ENCODE assay signal across 26 cellular contexts in genomic region chr16:53625221-53625620, GRCh38.
DNase-seq lines count a peak whose midpoint lies in the region; ATAC-seq and TF ChIP-seq lines count a peak whose summit lies in the region.
"Had no signal": no experiment of that assay in that cellular context is flagged by ENCODE, and none has a peak within 500 bp of the region (broad histone marks: within the 10 kb centered on the region; RNA-seq: fewer than 3 reads in every experiment).

No MANE protein-coding gene starts in this region.

- TF ChIP-seq EP300 in SK-N-SH (IDR thresholded peaks at IDR 0.05; ENCODE audit: borderline replicate concordance in 1 of 2, low read depth in 1 of 2, low read length in 1 of 2): no peak

- H4K20me1 ChIP-seq in SK-N-SH (ENCODE audit: insufficient read depth): no peaks in the 10 kb centered on the region
- H4K20me1 ChIP-seq: BLaER1 had no signal

- H3F3A ChIP-seq in SK-N-SH (replicated peaks; ENCODE audit: insufficient read depth): peaks cover 3% of the 10 kb centered on the region

- no peaks in the 10 kb centered on the region for H3K79me2 ChIP-seq in SK-N-SH (ENCODE audit: insufficient read depth)

- H3K4me3 Mint-ChIP-seq in stimulated activated memory B cell treated with anti-CD40 and anti-IgM and Interleukin-4, amounts not matched to agents 10 μg/mL and 1 μg/mL and 100 μg/mL, for 72 hours: no peak overlapping the region
- H3K4me3 Mint-ChIP-seq: CD14-positive monocyte; CD4-positive, alpha-beta memory T cell; CD4-positive, CD25-positive, alpha-beta regulatory T cell; CD8-positive, alpha-beta memory T cell had no signal

- DNase-seq in SK-N-SH: peak; percentile 26
- DNase-seq in H7: peak; percentile 20
- DNase-seq in HT-29 (ENCODE audit: low spot score): no peak
- DNase-seq in posterior vena cava (ENCODE audit: low spot score): no peak
- DNase-seq: 8988T; ACHN; BE2C; C1 segment of cervical spinal cord; Caco-2; Calu3; CD4-positive, alpha-beta memory T cell; CD4-positive, CD25-positive, alpha-beta regulatory T cell; CD8-positive, alpha-beta memory T cell; DMS 273 treated with DMSO at 0.1 percent for 48 hours; DMS153; DMS53; DMS79; DND-41; EL; GDM1 had no signal

- H3K27me3 ChIP-seq in SK-N-SH (ENCODE audit: insufficient read depth) (no peaks in the 10 kb centered on the region), H7 (ENCODE audit: control insufficient read depth, insufficient read depth, low read length) (no peaks in the 10 kb centered on the region)
- H3K27me3 ChIP-seq: BE2C, BLaER1 had no signal

- POLR2A ChIA-PET in SK-N-SH (lab: Yijun Ruan, JAX): no interaction called here

- no peak for TF ChIP-seq RAD21 in SK-N-SH (IDR thresholded peaks at IDR 0.05; ENCODE audit: low read length)

- no peak for TF ChIP-seq CTCF in SK-N-SH (IDR thresholded peaks at IDR 0.05)
- TF ChIP-seq CTCF in 22Rv1 (IDR thresholded peaks at IDR 0.05): no peak

- H3K27me3 Mint-ChIP-seq in stimulated activated memory B cell treated with anti-CD40 and anti-IgM and Interleukin-4, amounts not matched to agents 10 μg/mL and 1 μg/mL and 100 μg/mL, for 72 hours: no peaks in the 10 kb centered on the region
- H3K27me3 Mint-ChIP-seq: CD4-positive, alpha-beta memory T cell; CD4-positive, CD25-positive, alpha-beta regulatory T cell; CD8-positive, alpha-beta memory T cell had no signal

- ATAC-seq in SK-N-SH treated with all-trans-retinoic acid at 6 μM for 48 hours: no peak
- ATAC-seq in stimulated activated memory B cell treated with anti-CD40 and anti-IgM and Interleukin-4, amounts not matched to agents 10 μg/mL and 1 μg/mL and 100 μg/mL, for 72 hours: peak; percentile 82
- ATAC-seq: GM12878 had no signal

- no peaks in the 10 kb centered on the region for H3K4me1 ChIP-seq in SK-N-SH (ENCODE audit: control insufficient read depth in 1 of 2, insufficient read depth in 2 of 2, low read depth in 1 of 2, low read length in 1 of 2)

- H3K27ac ChIP-seq in SK-N-SH (ENCODE audit: low read depth in 2 of 2, low read length in 1 of 2) (no peak overlapping the region), 22Rv1 (peak overlapping the region; percentile 96)
- H3K27ac ChIP-seq: BLaER1 had no signal

- H3K27ac Mint-ChIP-seq in stimulated activated memory B cell treated with anti-CD40 and anti-IgM and Interleukin-4, amounts not matched to agents 10 μg/mL and 1 μg/mL and 100 μg/mL, for 72 hours: no peak overlapping the region
- H3K27ac Mint-ChIP-seq: CD14-positive monocyte; CD4-positive, alpha-beta memory T cell; CD4-positive, CD25-positive, alpha-beta regulatory T cell had no signal

- no peaks in the 10 kb centered on the region for H3K9me3 ChIP-seq in SK-N-SH
- H3K9me3 ChIP-seq: BE2C, Caco-2 had no signal

- no peaks in the 10 kb centered on the region for H3K4me1 Mint-ChIP-seq in stimulated activated memory B cell treated with anti-CD40 and anti-IgM and Interleukin-4, amounts not matched to agents 10 μg/mL and 1 μg/mL and 100 μg/mL, for 72 hours
- H3K4me1 Mint-ChIP-seq: CD14-positive monocyte; CD4-positive, alpha-beta memory T cell; CD8-positive, alpha-beta memory T cell had no signal

- intact Hi-C loops in posterior vena cava (cut with DNase I): no loop called here

- H3K4me2 ChIP-seq in SK-N-SH: no peak overlapping the region
- H3K4me2 ChIP-seq: BLaER1 had no signal

- H3K36me3 ChIP-seq in SK-N-SH (replicated peaks in 1 of 2; ENCODE audit: control insufficient read depth in 1 of 2, insufficient read depth in 2 of 2, low read length in 1 of 2): peaks cover 3 to 6% of the 10 kb centered on the region in 2 experiments
- H3K36me3 ChIP-seq in H7 (replicated peaks; ENCODE audit: control insufficient read depth, insufficient read depth, low read length): no peaks in the 10 kb centered on the region; the same call in 1 of the 2 replicates
- H3K36me3 ChIP-seq: BE2C had no signal

- no peaks in the 10 kb centered on the region for H3K9me2 ChIP-seq in SK-N-SH

- H3K9ac ChIP-seq in SK-N-SH: no peak overlapping the region
- H3K9ac ChIP-seq: BLaER1 had no signal

- no peak overlapping the region for H2AFZ ChIP-seq in SK-N-SH (ENCODE audit: low read depth)

- H3K4me3 ChIP-seq in SK-N-SH (ENCODE audit: low read depth in 2 of 2, low read length in 1 of 2): no peak overlapping the region
- no peak overlapping the region for H3K4me3 ChIP-seq in H7 (ENCODE audit: insufficient read depth, low read depth, low read length)
- H3K4me3 ChIP-seq: BLaER1, GM12878 had no signal

- no peaks in the 10 kb centered on the region for H3K9me3 Mint-ChIP-seq in stimulated activated memory B cell treated with anti-CD40 and anti-IgM and Interleukin-4, amounts not matched to agents 10 μg/mL and 1 μg/mL and 100 μg/mL, for 72 hours
- H3K9me3 Mint-ChIP-seq: CD8-positive, alpha-beta memory T cell had no signal

- CTCF ChIA-PET in SK-N-SH (lab: Yijun Ruan, JAX): no interaction called here

- WGBS in SK-N-SH (ENCODE audit: low lambda C conversion rate): 94% methylated on average over 11 of the region's 29 CpGs

- no peaks in the 10 kb centered on the region for H3K36me3 Mint-ChIP-seq in stimulated activated memory B cell treated with anti-CD40 and anti-IgM and Interleukin-4, amounts not matched to agents 10 μg/mL and 1 μg/mL and 100 μg/mL, for 72 hours
- H3K36me3 Mint-ChIP-seq: CD14-positive monocyte; CD4-positive, CD25-positive, alpha-beta regulatory T cell had no signal

TF ChIP-seq in SK-N-SH, 30 proteins besides CTCF, POLR2A, EP300 and RAD21:
- TF ChIP-seq RCOR1 (IDR thresholded peaks at IDR 0.05; ENCODE audit: low read length): no peak

TF ChIP-seq in SK-N-SH treated with all-trans-retinoic acid at 6 μM for 48 hours, 23 proteins besides CTCF, POLR2A, EP300 and RAD21:
- TF ChIP-seq ZNF8 (CRISPR knock-in tag; IDR thresholded peaks at IDR 0.05): no peak
- TF ChIP-seq GLIS3 (CRISPR knock-in tag; IDR thresholded peaks at IDR 0.05): no peak
- TF ChIP-seq OSR1 (CRISPR knock-in tag; IDR thresholded peaks at IDR 0.05): no peak
- TF ChIP-seq CREB5 (CRISPR knock-in tag; IDR thresholded peaks at IDR 0.05; ENCODE audit: low read depth): no peak
- no peak for TF ChIP-seq ZFP3 (CRISPR knock-in tag; IDR thresholded peaks at IDR 0.05)
- no peak for TF ChIP-seq ARNTL (CRISPR knock-in tag; IDR thresholded peaks at IDR 0.05; ENCODE audit: borderline replicate concordance, low read depth)
- TF ChIP-seq TOX (CRISPR knock-in tag; IDR thresholded peaks at IDR 0.05; ENCODE audit: borderline replicate concordance): no peak
- no peak for TF ChIP-seq ZNF565 (CRISPR knock-in tag; conservative IDR thresholded peaks at IDR 0.05; ENCODE audit: low read depth)
- TF ChIP-seq ZFP30 (CRISPR knock-in tag; IDR thresholded peaks at IDR 0.05): no peak
TF ChIP-seq in SK-N-SH treated with all-trans-retinoic acid at 6 μM for 48 hours: peak in this region for 0.

Comparison
In these comparisons a context has a peak if more than half of its experiments do, and no peak if none do; other contexts are left out.
1. DNase-seq: peak in SK-N-SH (single experiment) and H7 (single experiment); none in HT-29 (single experiment) and posterior vena cava (single experiment).